Comparison of ENCODE assay signal across 14 cellular contexts in genomic region chr1:59107516-59107915, GRCh38.
DNase-seq lines count a peak whose midpoint lies in the region; ATAC-seq and TF ChIP-seq lines count a peak whose summit lies in the region.
"Had no signal": no experiment of that assay in that cellular context is flagged by ENCODE, and none has a peak within 500 bp of the region (broad histone marks: within the 10 kb centered on the region; RNA-seq: fewer than 3 reads in every experiment).

No MANE protein-coding gene starts in this region.

- no peaks in the 10 kb centered on the region for H3K36me3 ChIP-seq in suprapubic skin
- H3K36me3 ChIP-seq: Peyer's patch had no signal

- H3K27me3 ChIP-seq in right cardiac atrium (ENCODE audit: control insufficient read depth, insufficient read depth): no peaks in the 10 kb centered on the region
- no peaks in the 10 kb centered on the region for H3K27me3 ChIP-seq in suprapubic skin
- H3K27me3 ChIP-seq: hepatocyte, Peyer's patch had no signal

- H3K27ac Mint-ChIP-seq in nephron progenitor cell: no peak overlapping the region
- no peak overlapping the region for H3K27ac Mint-ChIP-seq in activated naive CD8-positive, alpha-beta T cell treated with anti-CD3 and anti-CD28 coated beads for 36 hours
- H3K27ac Mint-ChIP-seq: activated T-cell treated with anti-CD3 and anti-CD28 coated beads, Interleukin-2, amount 50 U/mL, for 72 hours; CD4-positive, alpha-beta T cell had no signal

- H3K9me3 ChIP-seq in right cardiac atrium (ENCODE audit: control insufficient read depth, low read length) (no peaks in the 10 kb centered on the region), suprapubic skin (no peaks in the 10 kb centered on the region)
- H3K9me3 ChIP-seq: Peyer's patch had no signal

- H3K36me3 Mint-ChIP-seq in nephron progenitor cell (ENCODE audit: low read depth): no peaks in the 10 kb centered on the region
- no peaks in the 10 kb centered on the region for H3K36me3 Mint-ChIP-seq in activated naive CD8-positive, alpha-beta T cell treated with anti-CD3 and anti-CD28 coated beads for 36 hours

- H3K27ac ChIP-seq in right cardiac atrium (ENCODE audit: low read length): peak overlapping the region; percentile 1
- peak overlapping the region; percentile 5 for H3K27ac ChIP-seq in suprapubic skin
- H3K27ac ChIP-seq: hepatocyte, Peyer's patch, VCaP had no signal

- TF ChIP-seq CTCF in NB4 (IDR thresholded peaks at IDR 0.05; ENCODE audit: low read depth, low read length) (no peak), suprapubic skin (IDR thresholded peaks at IDR 0.05) (no peak), nephron progenitor cell (IDR thresholded peaks at IDR 0.05) (no peak)

- no peaks in the 10 kb centered on the region for H3K27me3 Mint-ChIP-seq in nephron progenitor cell (ENCODE audit: low read depth, poor library complexity)
- H3K27me3 Mint-ChIP-seq in activated naive CD8-positive, alpha-beta T cell treated with anti-CD3 and anti-CD28 coated beads for 36 hours: no peaks in the 10 kb centered on the region
- H3K27me3 Mint-ChIP-seq: CD4-positive, alpha-beta T cell had no signal

- 56% methylated on average over 5 of the region's 5 CpGs for WGBS in right cardiac atrium
- WGBS in suprapubic skin: 58% methylated on average over 2 of the region's 5 CpGs

- no peak overlapping the region for H3K4me3 Mint-ChIP-seq in nephron progenitor cell
- H3K4me3 Mint-ChIP-seq in activated naive CD8-positive, alpha-beta T cell treated with anti-CD3 and anti-CD28 coated beads for 36 hours: no peak overlapping the region
- H3K4me3 Mint-ChIP-seq: activated T-cell treated with anti-CD3 and anti-CD28 coated beads, Interleukin-2, amount 50 U/mL, for 72 hours; CD4-positive, alpha-beta T cell had no signal

- peaks cover 15% of the 10 kb centered on the region for H3K4me1 Mint-ChIP-seq in nephron progenitor cell
- no peaks in the 10 kb centered on the region for H3K4me1 Mint-ChIP-seq in activated naive CD8-positive, alpha-beta T cell treated with anti-CD3 and anti-CD28 coated beads for 36 hours

- intact Hi-C loops in right cardiac atrium (cut with DNase I): no loop called here

- H3K4me3 ChIP-seq in NB4 (ENCODE audit: low read depth, low read length) (no peak overlapping the region), right cardiac atrium (ENCODE audit: low read length) (no peak overlapping the region), suprapubic skin (no peak overlapping the region)
- H3K4me3 ChIP-seq: hepatocyte, Peyer's patch had no signal

- no peak for TF ChIP-seq EP300 in suprapubic skin (IDR thresholded peaks at IDR 0.05)

- ATAC-seq in right cardiac atrium: peak; percentile 87 to 92
- ATAC-seq: activated T-cell treated with anti-CD3 and anti-CD28 coated beads, Interleukin-2, amount 50 U/mL, for 72 hours had no signal

- H3K4me1 ChIP-seq in right cardiac atrium (ENCODE audit: control insufficient read depth, insufficient read depth, low read length) (peaks cover 3% of the 10 kb centered on the region), suprapubic skin (peaks cover 32% of the 10 kb centered on the region)
- H3K4me1 ChIP-seq: Peyer's patch had no signal

- no peak for TF ChIP-seq POLR2A in NB4 (IDR thresholded peaks at IDR 0.05; ENCODE audit: extremely low read depth, insufficient read length)
- TF ChIP-seq POLR2A in suprapubic skin (IDR thresholded peaks at IDR 0.05): no peak

- DNase-seq in NB4 (ENCODE audit: low read depth): peak; percentile 7
- peak; percentile 13 to 66 for DNase-seq in cerebellar nuclear complex (lab: John Stamatoyannopoulos, UW)
- DNase-seq in right cardiac atrium: peak; percentile 53 to 75 (median 61)
- peak; percentile 73 to 83 for DNase-seq in suprapubic skin (ENCODE audit: low spot score in 2 of 2)
- no peak for DNase-seq in nephron progenitor cell
- no peak for DNase-seq in NCI-H345 treated with DMSO at 0.1 percent for 48 hours (lab: John Stamatoyannopoulos, UW; ENCODE audit: unreplicated experiment)
- no peak for DNase-seq in NCI-H187 (lab: John Stamatoyannopoulos, UW)
- no peak for DNase-seq in activated naive CD8-positive, alpha-beta T cell treated with anti-CD3 and anti-CD28 coated beads for 36 hours
- DNase-seq: activated T-cell treated with anti-CD3 and anti-CD28 coated beads, Interleukin-2, amount 50 U/mL, for 72 hours; CD4-positive, alpha-beta T cell; MM.1S; Peyer's patch had no signal

- no peaks in the 10 kb centered on the region for H3K9me3 Mint-ChIP-seq in nephron progenitor cell
- no peaks in the 10 kb centered on the region for H3K9me3 Mint-ChIP-seq in activated naive CD8-positive, alpha-beta T cell treated with anti-CD3 and anti-CD28 coated beads for 36 hours
- H3K9me3 Mint-ChIP-seq: activated T-cell treated with anti-CD3 and anti-CD28 coated beads, Interleukin-2, amount 50 U/mL, for 72 hours; CD4-positive, alpha-beta T cell had no signal

Comparison
In these comparisons a context has a peak if more than half of its experiments do, and no peak if none do; other contexts are left out.
1. DNase-seq: peak in NB4 (single experiment), cerebellar nuclear complex (2 of 2), right cardiac atrium (3 of 3) and suprapubic skin (2 of 2); none in nephron progenitor cell (single experiment), NCI-H345 treated with DMSO at 0.1 percent for 48 hours (single experiment), NCI-H187 (0 of 2) and activated naive CD8-positive, alpha-beta T cell treated with anti-CD3 and anti-CD28 coated beads for 36 hours (single experiment).